Comparison of ENCODE assay signal across 8 cellular contexts in genomic region chr12:76560083-76560491, GRCh38. TPM values are rescaled to one million over a fixed set of nuclear protein-coding genes. Genes with fewer than 3 reads are reported as not detected.
DNase-seq lines count a peak whose midpoint lies in the region; ATAC-seq and TF ChIP-seq lines count a peak whose summit lies in the region.

No MANE protein-coding gene starts in this region.

- H3K4me1 ChIP-seq in HAP-1 (peaks cover 23% of the 10 kb centered on the region), OCI-LY7 (ENCODE audit: insufficient read depth, low read length, poor library complexity, severe bottlenecking) (peaks cover 35% of the 10 kb centered on the region), esophagus (ENCODE audit: control insufficient read depth in 2 of 2, insufficient read depth in 2 of 2, low read length in 1 of 2) (no peaks in the 10 kb centered on the region)

- peak overlapping the region; percentile 97 for H2AFZ ChIP-seq in OCI-LY7 (ENCODE audit: low read length)

- in situ Hi-C loops in HAP-1 (cut with MboI; ENCODE audit: low sequenced_read_pairs): no loop called here

- H3K79me2 ChIP-seq in OCI-LY7 (ENCODE audit: insufficient read depth, low read depth, low read length): peaks cover 41% of the 10 kb centered on the region

- peak overlapping the region; percentile 96 for H3K4me2 ChIP-seq in OCI-LY7 (ENCODE audit: low read length)

- H3K4me3 ChIP-seq in HAP-1 (peak overlapping the region; percentile 85), OCI-LY7 (ENCODE audit: low read depth, low read length, poor library complexity, severe bottlenecking) (peak overlapping the region; percentile 100), esophagus (ENCODE audit: low read depth in 1 of 2, low read length in 2 of 2) (peak overlapping the region; percentile 97)

- WGBS in esophagus, 2 donors: 21 to 24% methylated on average over 8 of the region's 8 CpGs

- CTCF ChIA-PET in OCI-LY7 (lab: Charles Lee; ENCODE audit: unreplicated experiment): no interaction called here

- no peaks in the 10 kb centered on the region for H4K20me1 ChIP-seq in OCI-LY7 (ENCODE audit: insufficient read depth, low read length)

- no TSS peak for BruUV-seq in OCI-LY7 (replicated peaks; lab: Mats Ljungman, UMichigan)

- no peaks in the 10 kb centered on the region for H3K36me3 ChIP-seq in HAP-1 (replicated peaks)
- no peaks in the 10 kb centered on the region for H3K36me3 ChIP-seq in OCI-LY7 (ENCODE audit: insufficient read depth, low read length)
- H3K36me3 ChIP-seq in esophagus (ENCODE audit: control insufficient read depth in 2 of 2, insufficient read depth in 2 of 2, low read length in 1 of 2): no peaks in the 10 kb centered on the region

- DNase-seq in HAP-1 (ENCODE audit: low spot score in 2 of 2) (no peak), OCI-LY7 (ENCODE audit: low spot score) (no peak), renal cortical epithelial cell (ENCODE audit: low read depth) (peak; percentile 44), hypothalamus (lab: John Stamatoyannopoulos, UW) (no peak), ureter (ENCODE audit: low spot score) (no peak), GOT3 (lab: John Stamatoyannopoulos, UW) (no peak)

- H3K9me3 ChIP-seq in HAP-1 (no peaks in the 10 kb centered on the region), OCI-LY7 (ENCODE audit: low read length) (no peaks in the 10 kb centered on the region), esophagus (ENCODE audit: control insufficient read depth in 2 of 2, insufficient read depth in 1 of 2, low read depth in 1 of 2, low read length in 1 of 2) (no peaks in the 10 kb centered on the region)

- intact Hi-C loops in OCI-LY7 (cut with micrococcal nuclease; ENCODE audit: unreplicated experiment): no loop called here

- H3K27ac ChIP-seq in OCI-LY7 (ENCODE audit: low read depth, low read length, poor library complexity, severe bottlenecking): peak overlapping the region; percentile 50
- peak overlapping the region; percentile 86 to 93 for H3K27ac ChIP-seq in esophagus (ENCODE audit: low read depth in 2 of 2, low read length in 1 of 2)

- POLR2A ChIA-PET in OCI-LY7 (lab: Charles Lee): interaction anchor here (0.6 to 1.5 kb wide), 10 partner anchors 9 to 1088 kb away, joined by 3 to 8 read pairs (median 4); partner anchors contain the start of gene BBS10

- no peaks in the 10 kb centered on the region for H3K9me2 ChIP-seq in OCI-LY7 (ENCODE audit: insufficient read depth, low read length)

- TF ChIP-seq CTCF in OCI-LY7 (conservative IDR thresholded peaks at IDR 0.05; ENCODE audit: low read length): no peak

- H3K27me3 ChIP-seq in HAP-1 (ENCODE audit: low read depth) (no peaks in the 10 kb centered on the region), esophagus (ENCODE audit: control insufficient read depth in 1 of 2, insufficient read depth in 2 of 2, low read length in 2 of 2) (no peaks in the 10 kb centered on the region)

- ATAC-seq in GM18499 (IDR thresholded peaks at IDR 0.05; ENCODE audit: insufficient read depth, unreplicated experiment): peak; percentile 35

RNA-seq across cellular contexts. Expression of gene OSBPL8, which starts 0.5 kb away (rescaled TPM):
- total RNA-seq in OCI-LY7 (2014; rRNA removed; shearing (Covaris generic)): 25.0 and 34.0 TPM in 2 replicates
- total RNA-seq in OCI-LY7 (2022): 57.0 and 61.3 TPM in 2 replicates
- polyA plus RNA-seq in esophagus: 10 to 100 TPM in 1 of 2 donors, 1 to 10 TPM in 1; 9.3 to 11.1 TPM
- total RNA-seq in renal cortical epithelial cell: 50.2 and 64.0 TPM in 2 replicates
- 59.5 TPM for total RNA-seq in ureter
